9 cellular contexts compared by ENCODE assay signal in the genomic region with DNA sequence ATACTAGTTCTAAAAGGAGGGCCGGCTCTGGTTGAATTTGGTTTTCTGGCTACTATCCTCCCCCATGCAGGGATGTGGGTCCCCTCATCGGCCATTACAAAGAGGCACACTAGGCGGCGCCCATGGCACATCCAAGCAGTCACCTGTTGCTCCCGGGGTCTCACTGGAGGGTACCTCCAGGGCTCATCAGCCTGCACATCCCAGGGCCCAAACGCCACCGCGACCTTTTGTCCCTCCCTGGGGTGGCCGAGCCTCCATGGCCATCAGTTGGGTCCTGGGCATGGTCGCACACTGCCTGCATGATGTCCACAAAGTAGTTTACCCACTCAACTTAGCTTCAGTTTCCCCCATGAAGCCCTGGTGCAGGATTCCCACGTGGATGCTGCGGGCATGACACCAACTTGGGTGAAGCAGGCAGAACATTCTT. TPM values are rescaled to one million over a fixed set of nuclear protein-coding genes. Genes with fewer than 3 reads are reported as not detected.
DNase-seq lines count a peak whose midpoint lies in the region; ATAC-seq and TF ChIP-seq lines count a peak whose summit lies in the region.
"Had no signal": no experiment of that assay in that cellular context is flagged by ENCODE, and none has a peak within 500 bp of the region (broad histone marks: within the 10 kb centered on the region; RNA-seq: fewer than 3 reads in every experiment).

No MANE protein-coding gene starts in this region.

- H3K4me3 Mint-ChIP-seq in effector memory CD8-positive, alpha-beta T cell: no peak overlapping the region
- H3K4me3 Mint-ChIP-seq: stimulated activated naive CD8-positive, alpha-beta T cell treated with anti-CD3 and anti-CD28 coated beads, Interleukin-15, Interleukin-2, amounts not matched to agents 100 ng/mL and 50 ng/mL, for 24 hours had no signal

- peaks cover 11% of the 10 kb centered on the region for H3K36me3 Mint-ChIP-seq in effector memory CD8-positive, alpha-beta T cell (ENCODE audit: insufficient read depth)

- H3K27me3 ChIP-seq in H7 (ENCODE audit: control insufficient read depth, insufficient read depth, low read length): no peaks in the 10 kb centered on the region

- no peaks in the 10 kb centered on the region for H3K36me3 ChIP-seq in H7 (replicated peaks; ENCODE audit: control insufficient read depth, insufficient read depth, low read length)

- peak; percentile 88 for ATAC-seq in SK-N-SH treated with all-trans-retinoic acid at 6 μM for 48 hours
- ATAC-seq in effector memory CD8-positive, alpha-beta T cell (replicated peaks): peak; percentile 31
- no peak for ATAC-seq in HG03108 (IDR thresholded peaks at IDR 0.05; ENCODE audit: unreplicated experiment)
- ATAC-seq in GM21423 (IDR thresholded peaks at IDR 0.05; ENCODE audit: unreplicated experiment): no peak

- H3K27me3 Mint-ChIP-seq in effector memory CD8-positive, alpha-beta T cell: peaks cover 0 to under 1% of the 10 kb centered on the region in 2 donors
- H3K27me3 Mint-ChIP-seq: stimulated activated naive CD8-positive, alpha-beta T cell treated with anti-CD3 and anti-CD28 coated beads, Interleukin-15, Interleukin-2, amounts not matched to agents 100 ng/mL and 50 ng/mL, for 24 hours had no signal

- H3K9me3 Mint-ChIP-seq in effector memory CD8-positive, alpha-beta T cell: no peaks in the 10 kb centered on the region
- H3K9me3 Mint-ChIP-seq: stimulated activated naive CD8-positive, alpha-beta T cell treated with anti-CD3 and anti-CD28 coated beads, Interleukin-15, Interleukin-2, amounts not matched to agents 100 ng/mL and 50 ng/mL, for 24 hours had no signal

- H3K4me3 ChIP-seq in H7 (ENCODE audit: insufficient read depth, low read depth, low read length): no peak overlapping the region

- H3K27ac Mint-ChIP-seq in effector memory CD8-positive, alpha-beta T cell: no peak overlapping the region
- H3K27ac Mint-ChIP-seq: stimulated activated naive CD8-positive, alpha-beta T cell treated with anti-CD3 and anti-CD28 coated beads, Interleukin-15, Interleukin-2, amounts not matched to agents 100 ng/mL and 50 ng/mL, for 24 hours had no signal

- peaks cover 13 to 15% of the 10 kb centered on the region in 2 donors for H3K4me1 Mint-ChIP-seq in effector memory CD8-positive, alpha-beta T cell (ENCODE audit: low read depth in 2 of 2)

- DNase-seq in Ammon's horn (ENCODE audit: low spot score) (peak; percentile 63), H7 (peak; percentile 93), mesenteric fat pad (ENCODE audit: low spot score) (peak; percentile 90)
- no peak for DNase-seq in effector memory CD8-positive, alpha-beta T cell
- no peak for DNase-seq in activated CD4-positive, CD25-positive, alpha-beta regulatory T cell (lab: John Stamatoyannopoulos, UW)

TF ChIP-seq in SK-N-SH treated with all-trans-retinoic acid at 6 μM for 48 hours, 23 proteins besides CTCF, POLR2A, EP300 and RAD21:
- no peak for TF ChIP-seq SNAI2 (CRISPR knock-in tag; IDR thresholded peaks at IDR 0.05)
- TF ChIP-seq, protein P1, sequence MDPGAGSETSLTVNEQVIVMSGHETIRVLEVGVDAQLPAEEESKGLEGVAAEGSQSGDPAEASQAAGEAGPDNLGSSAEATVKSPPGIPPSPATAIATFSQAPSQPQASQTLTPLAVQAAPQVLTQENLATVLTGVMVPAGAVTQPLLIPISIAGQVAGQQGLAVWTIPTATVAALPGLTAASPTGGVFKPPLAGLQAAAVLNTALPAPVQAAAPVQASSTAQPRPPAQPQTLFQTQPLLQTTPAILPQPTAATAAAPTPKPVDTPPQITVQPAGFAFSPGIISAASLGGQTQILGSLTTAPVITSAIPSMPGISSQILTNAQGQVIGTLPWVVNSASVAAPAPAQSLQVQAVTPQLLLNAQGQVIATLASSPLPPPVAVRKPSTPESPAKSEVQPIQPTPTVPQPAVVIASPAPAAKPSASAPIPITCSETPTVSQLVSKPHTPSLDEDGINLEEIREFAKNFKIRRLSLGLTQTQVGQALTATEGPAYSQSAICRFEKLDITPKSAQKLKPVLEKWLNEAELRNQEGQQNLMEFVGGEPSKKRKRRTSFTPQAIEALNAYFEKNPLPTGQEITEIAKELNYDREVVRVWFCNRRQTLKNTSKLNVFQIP (CRISPR knock-in tag; IDR thresholded peaks at IDR 0.05; ENCODE audit: borderline replicate concordance, low read depth): no peak
- no peak for TF ChIP-seq ZNF70 (CRISPR knock-in tag; IDR thresholded peaks at IDR 0.05)
- TF ChIP-seq, protein P2, sequence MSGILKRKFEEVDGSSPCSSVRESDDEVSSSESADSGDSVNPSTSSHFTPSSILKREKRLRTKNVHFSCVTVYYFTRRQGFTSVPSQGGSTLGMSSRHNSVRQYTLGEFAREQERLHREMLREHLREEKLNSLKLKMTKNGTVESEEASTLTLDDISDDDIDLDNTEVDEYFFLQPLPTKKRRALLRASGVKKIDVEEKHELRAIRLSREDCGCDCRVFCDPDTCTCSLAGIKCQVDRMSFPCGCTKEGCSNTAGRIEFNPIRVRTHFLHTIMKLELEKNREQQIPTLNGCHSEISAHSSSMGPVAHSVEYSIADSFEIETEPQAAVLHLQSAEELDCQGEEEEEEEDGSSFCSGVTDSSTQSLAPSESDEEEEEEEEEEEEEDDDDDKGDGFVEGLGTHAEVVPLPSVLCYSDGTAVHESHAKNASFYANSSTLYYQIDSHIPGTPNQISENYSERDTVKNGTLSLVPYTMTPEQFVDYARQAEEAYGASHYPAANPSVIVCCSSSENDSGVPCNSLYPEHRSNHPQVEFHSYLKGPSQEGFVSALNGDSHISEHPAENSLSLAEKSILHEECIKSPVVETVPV (CRISPR knock-in tag; IDR thresholded peaks at IDR 0.05): no peak
- TF ChIP-seq ZNF565 (CRISPR knock-in tag; conservative IDR thresholded peaks at IDR 0.05; ENCODE audit: low read depth): no peak
- TF ChIP-seq RARB (CRISPR knock-in tag; IDR thresholded peaks at IDR 0.05): no peak
- no peak for TF ChIP-seq ZNF8 (CRISPR knock-in tag; IDR thresholded peaks at IDR 0.05)
- no peak for TF ChIP-seq ISL1 (CRISPR knock-in tag; IDR thresholded peaks at IDR 0.05)
- TF ChIP-seq ESRRG (CRISPR knock-in tag; IDR thresholded peaks at IDR 0.05): no peak
- TF ChIP-seq ZFP30 (CRISPR knock-in tag; IDR thresholded peaks at IDR 0.05): no peak
- no peak for TF ChIP-seq ZC3H10 (CRISPR knock-in tag; IDR thresholded peaks at IDR 0.05)
- TF ChIP-seq ZFP3 (CRISPR knock-in tag; IDR thresholded peaks at IDR 0.05): no peak
- TF ChIP-seq GLIS3 (CRISPR knock-in tag; IDR thresholded peaks at IDR 0.05): no peak
- TF ChIP-seq, protein P3, sequence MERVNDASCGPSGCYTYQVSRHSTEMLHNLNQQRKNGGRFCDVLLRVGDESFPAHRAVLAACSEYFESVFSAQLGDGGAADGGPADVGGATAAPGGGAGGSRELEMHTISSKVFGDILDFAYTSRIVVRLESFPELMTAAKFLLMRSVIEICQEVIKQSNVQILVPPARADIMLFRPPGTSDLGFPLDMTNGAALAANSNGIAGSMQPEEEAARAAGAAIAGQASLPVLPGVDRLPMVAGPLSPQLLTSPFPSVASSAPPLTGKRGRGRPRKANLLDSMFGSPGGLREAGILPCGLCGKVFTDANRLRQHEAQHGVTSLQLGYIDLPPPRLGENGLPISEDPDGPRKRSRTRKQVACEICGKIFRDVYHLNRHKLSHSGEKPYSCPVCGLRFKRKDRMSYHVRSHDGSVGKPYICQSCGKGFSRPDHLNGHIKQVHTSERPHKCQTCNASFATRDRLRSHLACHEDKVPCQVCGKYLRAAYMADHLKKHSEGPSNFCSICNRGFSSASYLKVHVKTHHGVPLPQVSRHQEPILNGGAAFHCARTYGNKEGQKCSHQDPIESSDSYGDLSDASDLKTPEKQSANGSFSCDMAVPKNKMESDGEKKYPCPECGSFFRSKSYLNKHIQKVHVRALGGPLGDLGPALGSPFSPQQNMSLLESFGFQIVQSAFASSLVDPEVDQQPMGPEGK (CRISPR knock-in tag; IDR thresholded peaks at IDR 0.05; ENCODE audit: borderline replicate concordance): no peak
- TF ChIP-seq, protein P4, sequence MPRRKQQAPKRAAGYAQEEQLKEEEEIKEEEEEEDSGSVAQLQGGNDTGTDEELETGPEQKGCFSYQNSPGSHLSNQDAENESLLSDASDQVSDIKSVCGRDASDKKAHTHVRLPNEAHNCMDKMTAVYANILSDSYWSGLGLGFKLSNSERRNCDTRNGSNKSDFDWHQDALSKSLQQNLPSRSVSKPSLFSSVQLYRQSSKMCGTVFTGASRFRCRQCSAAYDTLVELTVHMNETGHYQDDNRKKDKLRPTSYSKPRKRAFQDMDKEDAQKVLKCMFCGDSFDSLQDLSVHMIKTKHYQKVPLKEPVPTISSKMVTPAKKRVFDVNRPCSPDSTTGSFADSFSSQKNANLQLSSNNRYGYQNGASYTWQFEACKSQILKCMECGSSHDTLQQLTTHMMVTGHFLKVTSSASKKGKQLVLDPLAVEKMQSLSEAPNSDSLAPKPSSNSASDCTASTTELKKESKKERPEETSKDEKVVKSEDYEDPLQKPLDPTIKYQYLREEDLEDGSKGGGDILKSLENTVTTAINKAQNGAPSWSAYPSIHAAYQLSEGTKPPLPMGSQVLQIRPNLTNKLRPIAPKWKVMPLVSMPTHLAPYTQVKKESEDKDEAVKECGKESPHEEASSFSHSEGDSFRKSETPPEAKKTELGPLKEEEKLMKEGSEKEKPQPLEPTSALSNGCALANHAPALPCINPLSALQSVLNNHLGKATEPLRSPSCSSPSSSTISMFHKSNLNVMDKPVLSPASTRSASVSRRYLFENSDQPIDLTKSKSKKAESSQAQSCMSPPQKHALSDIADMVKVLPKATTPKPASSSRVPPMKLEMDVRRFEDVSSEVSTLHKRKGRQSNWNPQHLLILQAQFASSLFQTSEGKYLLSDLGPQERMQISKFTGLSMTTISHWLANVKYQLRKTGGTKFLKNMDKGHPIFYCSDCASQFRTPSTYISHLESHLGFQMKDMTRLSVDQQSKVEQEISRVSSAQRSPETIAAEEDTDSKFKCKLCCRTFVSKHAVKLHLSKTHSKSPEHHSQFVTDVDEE (CRISPR knock-in tag; IDR thresholded peaks at IDR 0.05): no peak
- no peak for TF ChIP-seq ARNTL (CRISPR knock-in tag; IDR thresholded peaks at IDR 0.05; ENCODE audit: borderline replicate concordance, low read depth)

RNA-seq across cellular contexts. Expression of a gene that starts 28.3 kb away (rescaled TPM):
- 27.4 and 30.4 TPM in 2 replicates for total RNA-seq in H7 (2014; rRNA removed; shearing (Covaris generic))
- total RNA-seq in mesenteric fat pad: 105 TPM

RNA-seq across cellular contexts. Expression of a gene that starts 46.2 kb away (rescaled TPM):
- total RNA-seq in H7 (2014; rRNA removed; shearing (Covaris generic)): 56.7 and 64.5 TPM in 2 replicates
- total RNA-seq in mesenteric fat pad: 5.5 TPM

RNA-seq across cellular contexts. Expression of a gene that starts 56.9 kb away (rescaled TPM):
- 2.7 and 3.9 TPM in 2 replicates for total RNA-seq in H7 (2014; rRNA removed; shearing (Covaris generic))
- total RNA-seq in mesenteric fat pad: not detected

Comparison
In these comparisons a context has a peak if more than half of its experiments do, and no peak if none do; other contexts are left out.
1. DNase-seq: peak in Ammon's horn (single experiment), H7 (single experiment) and mesenteric fat pad (single experiment); none in effector memory CD8-positive, alpha-beta T cell (0 of 3) and activated CD4-positive, CD25-positive, alpha-beta regulatory T cell (0 of 4).
2. ATAC-seq: peak in SK-N-SH treated with all-trans-retinoic acid at 6 μM for 48 hours (single experiment) and effector memory CD8-positive, alpha-beta T cell (single experiment); none in HG03108 (single experiment) and GM21423 (single experiment).